Comparison of ENCODE assay signal across 14 cellular contexts in genomic region chr12:92297405-92297804, GRCh38.
DNase-seq lines count a peak whose midpoint lies in the region; ATAC-seq and TF ChIP-seq lines count a peak whose summit lies in the region.
"Had no signal": no experiment of that assay in that cellular context is flagged by ENCODE, and none has a peak within 500 bp of the region (broad histone marks: within the 10 kb centered on the region; RNA-seq: fewer than 3 reads in every experiment).

No MANE protein-coding gene starts in this region.

- ATAC-seq in activated naive CD4-positive, alpha-beta T cell treated with anti-CD3 and anti-CD28 coated beads, Interleukin-2, amount 50 U/mL, for 72 hours: peak; percentile 16 to 47
- ATAC-seq in naive thymus-derived CD4-positive, alpha-beta T cell: peak; percentile 19
- ATAC-seq in GM18867 (IDR thresholded peaks at IDR 0.05; ENCODE audit: unreplicated experiment): no peak

- DNase-seq in A673 (ENCODE audit: low spot score): peak; percentile 29
- no peak for DNase-seq in CD8-positive, alpha-beta memory T cell
- DNase-seq in activated naive CD4-positive, alpha-beta T cell treated with anti-CD3 and anti-CD28 coated beads, Interleukin-2, amount 50 U/mL, for 72 hours (ENCODE audit: low spot score in 2 of 2): no peak
- no peak for DNase-seq in naive thymus-derived CD4-positive, alpha-beta T cell
- no peak for DNase-seq in NK-92 (lab: John Stamatoyannopoulos, UW; ENCODE audit: unreplicated experiment)
- DNase-seq in NCI-H748 (lab: John Stamatoyannopoulos, UW; ENCODE audit: unreplicated experiment): no peak
- no peak for DNase-seq in SIG-M5 treated with dmso at 0.1 percent for 504 hours (lab: John Stamatoyannopoulos, UW; ENCODE audit: unreplicated experiment)
- DNase-seq: GOT3, NCI-H187 treated with DMSO at 0.1 percent for 48 hours, NCI-H774, SHP77 treated with DMSO at 0.1 percent for 48 hours had no signal

- H3K4me3 ChIP-seq in A673 (ENCODE audit: low read depth, low read length, poor library complexity, severe bottlenecking): no peak overlapping the region
- H3K4me3 ChIP-seq in CD8-positive, alpha-beta memory T cell (ENCODE audit: low read length): peak overlapping the region; percentile 3
- H3K4me3 ChIP-seq in naive thymus-derived CD4-positive, alpha-beta T cell (ENCODE audit: low read length): no peak overlapping the region
- H3K4me3 ChIP-seq: lung had no signal

- intact Hi-C loops in A673 (cut with micrococcal nuclease; ENCODE audit: unreplicated experiment): no loop called here
- intact Hi-C loops in naive thymus-derived CD4-positive, alpha-beta T cell (cut with micrococcal nuclease): loop anchor here in 1 of 2 donors (5.0 kb wide), 5 partner anchors 90 to 275 kb away; partner anchors contain the start of gene BTG1

- H3K4me3 Mint-ChIP-seq in CD8-positive, alpha-beta memory T cell: peak overlapping the region in 5 of 7 donors; percentile 30 to 63 (median 44)
- H3K4me3 Mint-ChIP-seq in naive thymus-derived CD4-positive, alpha-beta T cell: peak overlapping the region in 9 of 10 donors; percentile 9 to 80 (median 63)

- CTCF ChIA-PET in A673 (lab: Charles Lee): no interaction called here
- CTCF ChIA-PET in CD8-positive, alpha-beta memory T cell (lab: Charles Lee): no interaction called here
- CTCF ChIA-PET in naive thymus-derived CD4-positive, alpha-beta T cell (lab: Charles Lee): interaction anchor here (0.6 to 1.0 kb wide), 2 partner anchors 13 to 152 kb away, joined by 3 read pairs; partner anchors contain the start of gene BTG1

- no peak overlapping the region for H3K27ac ChIP-seq in A673 (ENCODE audit: low read depth, low read length, poor library complexity, severe bottlenecking)
- H3K27ac ChIP-seq in CD8-positive, alpha-beta memory T cell (ENCODE audit: low read depth, low read length): no peak overlapping the region
- peak overlapping the region; percentile 57 for H3K27ac ChIP-seq in naive thymus-derived CD4-positive, alpha-beta T cell (ENCODE audit: low read depth, low read length)
- H3K27ac ChIP-seq: C4-2B had no signal

- no peaks in the 10 kb centered on the region for H3K9me3 Mint-ChIP-seq in CD8-positive, alpha-beta memory T cell
- peaks cover 0 to 8% of the 10 kb centered on the region in 2 donors for H3K9me3 Mint-ChIP-seq in activated naive CD4-positive, alpha-beta T cell treated with anti-CD3 and anti-CD28 coated beads, Interleukin-2, amount 50 U/mL, for 72 hours
- H3K9me3 Mint-ChIP-seq in naive thymus-derived CD4-positive, alpha-beta T cell: peaks cover 0 to 12% (median 2%) of the 10 kb centered on the region in 11 donors

- TF ChIP-seq CTCF in A673 (conservative IDR thresholded peaks at IDR 0.05; ENCODE audit: low read depth, low read length): no peak

- POLR2A ChIA-PET in A673 (lab: Charles Lee; ENCODE audit: low non-redundant PET): no interaction called here
- POLR2A ChIA-PET in CD8-positive, alpha-beta memory T cell (lab: Charles Lee): no interaction called here
- POLR2A ChIA-PET in naive thymus-derived CD4-positive, alpha-beta T cell (lab: Charles Lee): interaction anchor here (0.6 to 4.4 kb wide), 11 partner anchors 13 to 267 kb away, joined by 3 to 41 read pairs (median 4); partner anchors contain the start of gene BTG1

- H3K36me3 Mint-ChIP-seq in CD8-positive, alpha-beta memory T cell: peaks cover 0 to 5% (median 0%) of the 10 kb centered on the region in 3 donors
- peaks cover 0 to 16% of the 10 kb centered on the region in 2 donors for H3K36me3 Mint-ChIP-seq in activated naive CD4-positive, alpha-beta T cell treated with anti-CD3 and anti-CD28 coated beads, Interleukin-2, amount 50 U/mL, for 72 hours
- H3K36me3 Mint-ChIP-seq in naive thymus-derived CD4-positive, alpha-beta T cell: peaks cover 0 to 29% (median 0%) of the 10 kb centered on the region in 5 donors

- peaks cover 7% of the 10 kb centered on the region for H3K4me1 ChIP-seq in A673 (ENCODE audit: insufficient read depth, low read length, poor library complexity, severe bottlenecking)
- H3K4me1 ChIP-seq in CD8-positive, alpha-beta memory T cell (ENCODE audit: insufficient read depth, low read length): peaks cover 37% of the 10 kb centered on the region
- H3K4me1 ChIP-seq in naive thymus-derived CD4-positive, alpha-beta T cell (ENCODE audit: control insufficient read depth in 2 of 2, insufficient read depth in 2 of 2, low read length in 2 of 2): peaks cover 17 to 42% of the 10 kb centered on the region in 2 donors

- no TSS peak for BruUV-seq in A673 (replicated peaks; lab: Mats Ljungman, UMichigan)

- H3K36me3 ChIP-seq in A673 (ENCODE audit: insufficient read depth, low read length, poor library complexity, severe bottlenecking): no peaks in the 10 kb centered on the region
- H3K36me3 ChIP-seq in CD8-positive, alpha-beta memory T cell (ENCODE audit: insufficient read depth, low read length): no peaks in the 10 kb centered on the region
- H3K36me3 ChIP-seq in naive thymus-derived CD4-positive, alpha-beta T cell (ENCODE audit: control insufficient read depth in 2 of 3, insufficient read depth in 3 of 3, low read length in 3 of 3): no peaks in the 10 kb centered on the region

- H3K27me3 ChIP-seq in A673 (replicated peaks; ENCODE audit: insufficient read depth, low read depth, low read length, poor library complexity): no peaks in the 10 kb centered on the region
- no peaks in the 10 kb centered on the region for H3K27me3 ChIP-seq in CD8-positive, alpha-beta memory T cell (ENCODE audit: insufficient read depth, low read length, poor library complexity, severe bottlenecking)
- H3K27me3 ChIP-seq in naive thymus-derived CD4-positive, alpha-beta T cell (ENCODE audit: control insufficient read depth in 2 of 2, insufficient read depth in 2 of 2, low read length in 2 of 2): no peaks in the 10 kb centered on the region

- no peaks in the 10 kb centered on the region for H3K27me3 Mint-ChIP-seq in CD8-positive, alpha-beta memory T cell
- no peaks in the 10 kb centered on the region for H3K27me3 Mint-ChIP-seq in naive thymus-derived CD4-positive, alpha-beta T cell

- H3K27ac Mint-ChIP-seq in CD8-positive, alpha-beta memory T cell: peak overlapping the region in 6 of 8 donors; percentile 30 to 87 (median 60)
- peak overlapping the region; percentile 84 to 86 for H3K27ac Mint-ChIP-seq in activated naive CD4-positive, alpha-beta T cell treated with anti-CD3 and anti-CD28 coated beads, Interleukin-2, amount 50 U/mL, for 72 hours
- H3K27ac Mint-ChIP-seq in naive thymus-derived CD4-positive, alpha-beta T cell: peak overlapping the region in 2 of 9 donors; percentile 85 to 96

- H3K4me1 Mint-ChIP-seq in CD8-positive, alpha-beta memory T cell: peaks cover 16 to 19% (median 17%) of the 10 kb centered on the region in 3 donors
- H3K4me1 Mint-ChIP-seq in naive thymus-derived CD4-positive, alpha-beta T cell: peaks cover 4 to 33% (median 27%) of the 10 kb centered on the region in 7 donors

- H3K9me3 ChIP-seq in A673 (ENCODE audit: low read depth, low read length, poor library complexity, severe bottlenecking): no peaks in the 10 kb centered on the region
- H3K9me3 ChIP-seq in CD8-positive, alpha-beta memory T cell (ENCODE audit: low read length): no peaks in the 10 kb centered on the region
- no peaks in the 10 kb centered on the region for H3K9me3 ChIP-seq in naive thymus-derived CD4-positive, alpha-beta T cell (ENCODE audit: control insufficient read depth in 2 of 3, low read length in 3 of 3)
